13 cellular contexts compared by ENCODE assay signal in genomic region chr7:95476072-95476845, GRCh38. TPM values are rescaled to one million over a fixed set of nuclear protein-coding genes. Genes with fewer than 3 reads are reported as not detected.
DNase-seq lines count a peak whose midpoint lies in the region; ATAC-seq, FAIRE-seq and TF ChIP-seq lines count a peak whose summit lies in the region.
"Had no signal": no experiment of that assay in that cellular context is flagged by ENCODE, and none has a peak within 500 bp of the region (broad histone marks: within the 10 kb centered on the region; RNA-seq: fewer than 3 reads in every experiment).

No MANE protein-coding gene starts in this region.

- no peaks in the 10 kb centered on the region for H3K36me3 ChIP-seq in A673 (ENCODE audit: insufficient read depth, low read length, poor library complexity, severe bottlenecking)
- H3K36me3 ChIP-seq in HepG2 (replicated peaks in 1 of 2; ENCODE audit: control insufficient read depth in 1 of 2, insufficient read depth in 2 of 2, low read length in 2 of 2): no peaks in the 10 kb centered on the region
- H3K36me3 ChIP-seq in effector memory CD4-positive, alpha-beta T cell (ENCODE audit: control insufficient read depth, insufficient read depth, low read length): no peaks in the 10 kb centered on the region
- H3K36me3 ChIP-seq: BE2C, breast epithelium had no signal

- in situ Hi-C loops in astrocyte of the spinal cord (cut with HindIII; ENCODE audit: low sequenced_read_pairs): no loop called here
- in situ Hi-C loops in HepG2 (cut with HindIII; ENCODE audit: extremely low pct_ligation_motif_present, low pct_unique_long_range_greater_than_20kb): loop anchor here (5.0 kb wide), 3 partner anchors 34 to 134 kb away; partner anchors contain the start of gene PON3

- H3K27ac ChIP-seq in A673 (ENCODE audit: low read depth, low read length, poor library complexity, severe bottlenecking): peak overlapping the region; percentile 9
- H3K27ac ChIP-seq in HepG2 (ENCODE audit: extremely low read length, insufficient read depth, low read length): no peak overlapping the region
- no peak overlapping the region for H3K27ac ChIP-seq in effector memory CD4-positive, alpha-beta T cell (ENCODE audit: insufficient read depth, low read length, poor library complexity, severe bottlenecking)
- H3K27ac ChIP-seq: breast epithelium had no signal

- TF ChIP-seq CTCF in A673 (conservative IDR thresholded peaks at IDR 0.05; ENCODE audit: low read depth, low read length) (no peak), astrocyte of the spinal cord (IDR thresholded peaks at IDR 0.05; ENCODE audit: low read depth, low read length) (no peak), HepG2 (CRISPR knock-in tag; IDR thresholded peaks at IDR 0.05) (no peak)

- no TSS peak for BruUV-seq in A673 (replicated peaks; lab: Mats Ljungman, UMichigan)
- BruUV-seq in HepG2 (replicated peaks; lab: Mats Ljungman, UMichigan): no TSS peak

- H3K4me1 ChIP-seq in A673 (ENCODE audit: insufficient read depth, low read length, poor library complexity, severe bottlenecking): peaks cover 36% of the 10 kb centered on the region
- peaks cover 42% of the 10 kb centered on the region for H3K4me1 ChIP-seq in HepG2 (ENCODE audit: insufficient read depth, low read length)
- no peaks in the 10 kb centered on the region for H3K4me1 ChIP-seq in effector memory CD4-positive, alpha-beta T cell (ENCODE audit: control insufficient read depth, insufficient read depth, low read length, poor library complexity, severe bottlenecking)
- H3K4me1 ChIP-seq: BE2C, breast epithelium had no signal

- H3K4me2 ChIP-seq in HepG2 (ENCODE audit: low read depth, low read length): no peak overlapping the region

- H3K9me3 ChIP-seq in A673 (ENCODE audit: low read depth, low read length, poor library complexity, severe bottlenecking) (no peaks in the 10 kb centered on the region), HepG2 (ENCODE audit: low read length) (no peaks in the 10 kb centered on the region)
- no peaks in the 10 kb centered on the region for H3K9me3 ChIP-seq in effector memory CD4-positive, alpha-beta T cell (ENCODE audit: control insufficient read depth, low read length)
- H3K9me3 ChIP-seq: BE2C, breast epithelium had no signal

- TF ChIP-seq POLR2A in HepG2 (IDR thresholded peaks at IDR 0.05; ENCODE audit: insufficient read depth in 1 of 2, low read depth in 2 of 2, low read length in 2 of 2): no peak
- TF ChIP-seq POLR2A in erythroblast (IDR thresholded peaks at IDR 0.05; ENCODE audit: low read length): no peak

- ATAC-seq in HepG2: no peak

- no peak overlapping the region for H2AFZ ChIP-seq in HepG2 (ENCODE audit: low read length)

- H3K27me3 ChIP-seq in A673 (replicated peaks; ENCODE audit: insufficient read depth, low read depth, low read length, poor library complexity) (no peaks in the 10 kb centered on the region), HepG2 (ENCODE audit: control insufficient read depth in 1 of 2, insufficient read depth in 2 of 2, low read length in 2 of 2) (no peaks in the 10 kb centered on the region)
- no peaks in the 10 kb centered on the region for H3K27me3 ChIP-seq in effector memory CD4-positive, alpha-beta T cell (replicated peaks; ENCODE audit: control insufficient read depth, insufficient read depth, low read length, poor library complexity, severe bottlenecking)
- H3K27me3 ChIP-seq: breast epithelium had no signal

- CTCF ChIA-PET in A673 (lab: Charles Lee): interaction anchor here (0.9 to 1.6 kb wide), 6 partner anchors 80 to 1187 kb away, joined by 3 to 9 read pairs (median 4); partner anchors contain the start of gene PON3
- CTCF ChIA-PET in HepG2 (lab: Yijun Ruan, JAX; ENCODE audit: low intra/inter-chr PET ratio, low total read pairs): interaction anchor here (0.7 to 4.6 kb wide), 5 partner anchors 41 to 285 kb away, joined by 3 to 28 read pairs (median 3); partner anchors contain the start of genes PON2 and PON3

- no peak for DNase-seq in A673 (ENCODE audit: low spot score)
- DNase-seq in NCI-H2081 treated with DMSO at 0.1 percent for 48 hours (lab: John Stamatoyannopoulos, UW): peak; percentile 20
- DNase-seq in astrocyte of the spinal cord (ENCODE audit: low read depth, low spot score): peak; percentile 42
- DNase-seq in midbrain (lab: John Stamatoyannopoulos, UW): peak; percentile 33
- DNase-seq in HepG2 (ENCODE audit: low spot score): no peak
- no peak for DNase-seq in erythroblast (lab: John Stamatoyannopoulos, UW)
- no peak for DNase-seq in germinal center (ENCODE audit: low spot score)
- no peak for DNase-seq in effector memory CD4-positive, alpha-beta T cell
- DNase-seq: NCI-H524 treated with DMSO at 0.1 percent for 48 hours had no signal

- no peak overlapping the region for H3K9ac ChIP-seq in HepG2 (ENCODE audit: insufficient read depth, low read depth, low read length)

- intact Hi-C loops in A673 (cut with micrococcal nuclease; ENCODE audit: unreplicated experiment): loop anchor here (5.0 to 10.0 kb wide), 4 partner anchors 229 to 1189 kb away; partner anchors contain the start of gene SGCE
- intact Hi-C loops in HepG2 (cut with micrococcal nuclease; ENCODE audit: unreplicated experiment): loop anchor here (2.0 to 5.0 kb wide), 3 partner anchors 45 to 229 kb away; no protein-coding TSS in a partner anchor

- WGBS in HepG2 (ENCODE audit: low lambda C conversion rate): 97% methylated on average over 9 of the region's 9 CpGs

- no peak for TF ChIP-seq RAD21 in HepG2 (CRISPR knock-in tag; IDR thresholded peaks at IDR 0.05)

- no peaks in the 10 kb centered on the region for H4K20me1 ChIP-seq in HepG2 (ENCODE audit: insufficient read depth, low read length)

- H3K4me3 ChIP-seq in A673 (ENCODE audit: low read depth, low read length, poor library complexity, severe bottlenecking): no peak overlapping the region
- no peak overlapping the region for H3K4me3 ChIP-seq in astrocyte of the spinal cord (ENCODE audit: low read depth, low read length)
- no peak overlapping the region; a peak in 1 of 6 replicates for H3K4me3 ChIP-seq in HepG2 (replicated peaks in 1 of 3; ENCODE audit: insufficient read depth in 1 of 3, low read depth in 2 of 3, low read length in 3 of 3)
- no peak overlapping the region for H3K4me3 ChIP-seq in effector memory CD4-positive, alpha-beta T cell (ENCODE audit: insufficient read depth, low read depth, low read length, poor library complexity, severe bottlenecking)
- H3K4me3 ChIP-seq: breast epithelium had no signal

- no peak for TF ChIP-seq EP300 in HepG2 (IDR thresholded peaks at IDR 0.05; ENCODE audit: low read depth in 2 of 2, low read length in 2 of 2)
- TF ChIP-seq EP300 in HepG2 (CRISPR knock-in tag; IDR thresholded peaks at IDR 0.05; ENCODE audit: borderline replicate concordance): no peak

- POLR2A ChIA-PET in A673 (lab: Charles Lee; ENCODE audit: low non-redundant PET) (interaction anchor here (0.7 kb wide), 1 partner anchor 230 kb away, joined by 3 read pairs; no protein-coding TSS in a partner anchor), HepG2 (lab: Yijun Ruan, JAX) (interaction anchor here (0.9 to 5.2 kb wide), 4 partner anchors 35 to 79 kb away, joined by 3 to 38 read pairs (median 11); partner anchors contain the start of genes PON2 and PON3)

- H3K79me2 ChIP-seq in HepG2 (ENCODE audit: insufficient read depth, low read length): no peaks in the 10 kb centered on the region

- FAIRE-seq in HepG2 (lab: Jason Lieb, UNC): no peak

RNA-seq across cellular contexts. Expression of gene ASB4, which starts 9.5 kb away (rescaled TPM):
- total RNA-seq in A673 (2021) (not detected in 2 replicates), HepG2 (2016; rRNA removed; fragmentation: Illumina TruSeq; extraction: Trizol) (1.1 and 1.3 TPM in 2 replicates)
- total RNA-seq in HepG2 (2016; cell fraction: cytosol; rRNA removed; fragmentation: Illumina TruSeq; extraction: Trizol; ENCODE audit: low read depth): 0.10 TPM in 1 of 2 replicates, not detected in the other
- total RNA-seq in HepG2 (2016; cell fraction: insoluble cytoplasmic fraction; rRNA removed; fragmentation: Illumina TruSeq; extraction: Trizol): 1.2 and 1.5 TPM in 2 replicates
- total RNA-seq in HepG2 (2016; cell fraction: membrane; rRNA removed; fragmentation: Illumina TruSeq; extraction: Trizol): 0.56 and 0.62 TPM in 2 replicates
- 0.78 and 1.3 TPM in 2 replicates for total RNA-seq in HepG2 (2016; cell fraction: nucleus; rRNA removed; fragmentation: Illumina TruSeq; extraction: Trizol)
- polyA plus RNA-seq in HepG2 (2011; rRNA removed): 2.6 and 4.0 TPM in 2 replicates
- 2.1 and 3.2 TPM in 2 replicates for polyA plus RNA-seq in HepG2 (2011; cell fraction: cytosol; rRNA removed)
- 1.5 and 2.5 TPM in 2 replicates for polyA plus RNA-seq in HepG2 (2011; cell fraction: nucleus; rRNA removed)
- 0.56 and 0.99 TPM in 2 replicates for polyA plus RNA-seq in HepG2 (2012)
- 0.06 and 0.18 TPM in 2 replicates for polyA plus RNA-seq in HepG2 (2016; cell fraction: cytosol; fragmentation: Illumina TruSeq; extraction: Trizol; ENCODE audit: low read depth)
- 1.1 and 1.6 TPM in 2 replicates for polyA plus RNA-seq in HepG2 (2016; cell fraction: insoluble cytoplasmic fraction; fragmentation: Illumina TruSeq; extraction: Trizol; ENCODE audit: low read depth)
- 0.07 and 0.22 TPM in 2 replicates for polyA plus RNA-seq in HepG2 (2016; cell fraction: membrane; fragmentation: Illumina TruSeq; extraction: Trizol; ENCODE audit: low read depth)
- 0.38 and 0.68 TPM in 2 replicates for polyA plus RNA-seq in HepG2 (2016; cell fraction: nucleus; fragmentation: Illumina TruSeq; extraction: Trizol; ENCODE audit: insufficient read depth, low read depth)
- polyA minus RNA-seq in HepG2 (2011; rRNA and poly(A)+ RNA removed; ENCODE audit: low replicate concordance): 0.37 and 10.4 TPM in 2 replicates
- 1.1 and 1.7 TPM in 2 replicates for polyA minus RNA-seq in HepG2 (2011; cell fraction: cytosol; rRNA and poly(A)+ RNA removed)
- 4.5 and 6.1 TPM in 2 replicates for polyA minus RNA-seq in HepG2 (2011; cell fraction: nucleus; rRNA and poly(A)+ RNA removed)
- total RNA-seq: activated T-helper 1 cell treated with anti-CD3 and anti-CD28 coated beads, Interleukin-12 subunit alpha, Interleukin-12 subunit beta, Interleukin-2, Interleukin-4 antibody, amounts not matched to agents 30 ng/mL and 10 ng/mL and 1 ng/mL, durations not matched to agents 14 hours and 24 hours and 36 hours; fibroblast of lung had no signal
- polyA plus RNA-seq: fibroblast of lung had no signal

RNA-seq across cellular contexts. Expression of gene PON2, which starts 41.4 kb away (rescaled TPM):
- total RNA-seq in A673 (2021) (66.6 and 67.6 TPM in 2 replicates), HepG2 (2016; rRNA removed; fragmentation: Illumina TruSeq; extraction: Trizol) (110 and 202 TPM in 2 replicates)
- 52.8 and 60.2 TPM in 2 replicates for total RNA-seq in HepG2 (2016; cell fraction: cytosol; rRNA removed; fragmentation: Illumina TruSeq; extraction: Trizol; ENCODE audit: low read depth)
- 109 and 195 TPM in 2 replicates for total RNA-seq in HepG2 (2016; cell fraction: insoluble cytoplasmic fraction; rRNA removed; fragmentation: Illumina TruSeq; extraction: Trizol)
- total RNA-seq in HepG2 (2016; cell fraction: membrane; rRNA removed; fragmentation: Illumina TruSeq; extraction: Trizol): 97.0 and 101 TPM in 2 replicates
- total RNA-seq in HepG2 (2016; cell fraction: nucleus; rRNA removed; fragmentation: Illumina TruSeq; extraction: Trizol): 222 and 258 TPM in 2 replicates
- 159 and 217 TPM in 2 replicates for polyA plus RNA-seq in HepG2 (2011; rRNA removed)
- 99.2 and 139 TPM in 2 replicates for polyA plus RNA-seq in HepG2 (2011; cell fraction: cytosol; rRNA removed)
- 142 and 167 TPM in 2 replicates for polyA plus RNA-seq in HepG2 (2011; cell fraction: nucleus; rRNA removed)
- polyA plus RNA-seq in HepG2 (2012): 102 and 115 TPM in 2 replicates
- polyA plus RNA-seq in HepG2 (2016; cell fraction: cytosol; fragmentation: Illumina TruSeq; extraction: Trizol; ENCODE audit: low read depth): 57.5 and 75.0 TPM in 2 replicates
- polyA plus RNA-seq in HepG2 (2016; cell fraction: insoluble cytoplasmic fraction; fragmentation: Illumina TruSeq; extraction: Trizol; ENCODE audit: low read depth): 108 and 112 TPM in 2 replicates
- 74.8 and 84.0 TPM in 2 replicates for polyA plus RNA-seq in HepG2 (2016; cell fraction: membrane; fragmentation: Illumina TruSeq; extraction: Trizol; ENCODE audit: low read depth)
- 386 and 414 TPM in 2 replicates for polyA plus RNA-seq in HepG2 (2016; cell fraction: nucleus; fragmentation: Illumina TruSeq; extraction: Trizol; ENCODE audit: insufficient read depth, low read depth)
- 48.7 and 53.2 TPM in 2 replicates for polyA minus RNA-seq in HepG2 (2011; rRNA and poly(A)+ RNA removed; ENCODE audit: low replicate concordance)
- 58.1 and 61.9 TPM in 2 replicates for polyA minus RNA-seq in HepG2 (2011; cell fraction: cytosol; rRNA and poly(A)+ RNA removed)
- 145 and 155 TPM in 2 replicates for polyA minus RNA-seq in HepG2 (2011; cell fraction: nucleus; rRNA and poly(A)+ RNA removed)

Comparison
In these comparisons a context has a peak if more than half of its experiments do, and no peak if none do; other contexts are left out.
1. DNase-seq: peak in NCI-H2081 treated with DMSO at 0.1 percent for 48 hours (single experiment), astrocyte of the spinal cord (single experiment) and midbrain (single experiment); none in A673 (single experiment), HepG2 (single experiment), erythroblast (0 of 2), germinal center (single experiment) and effector memory CD4-positive, alpha-beta T cell (0 of 3).